Comparison of ENCODE assay signal across 1 cellular context in the genomic region with DNA sequence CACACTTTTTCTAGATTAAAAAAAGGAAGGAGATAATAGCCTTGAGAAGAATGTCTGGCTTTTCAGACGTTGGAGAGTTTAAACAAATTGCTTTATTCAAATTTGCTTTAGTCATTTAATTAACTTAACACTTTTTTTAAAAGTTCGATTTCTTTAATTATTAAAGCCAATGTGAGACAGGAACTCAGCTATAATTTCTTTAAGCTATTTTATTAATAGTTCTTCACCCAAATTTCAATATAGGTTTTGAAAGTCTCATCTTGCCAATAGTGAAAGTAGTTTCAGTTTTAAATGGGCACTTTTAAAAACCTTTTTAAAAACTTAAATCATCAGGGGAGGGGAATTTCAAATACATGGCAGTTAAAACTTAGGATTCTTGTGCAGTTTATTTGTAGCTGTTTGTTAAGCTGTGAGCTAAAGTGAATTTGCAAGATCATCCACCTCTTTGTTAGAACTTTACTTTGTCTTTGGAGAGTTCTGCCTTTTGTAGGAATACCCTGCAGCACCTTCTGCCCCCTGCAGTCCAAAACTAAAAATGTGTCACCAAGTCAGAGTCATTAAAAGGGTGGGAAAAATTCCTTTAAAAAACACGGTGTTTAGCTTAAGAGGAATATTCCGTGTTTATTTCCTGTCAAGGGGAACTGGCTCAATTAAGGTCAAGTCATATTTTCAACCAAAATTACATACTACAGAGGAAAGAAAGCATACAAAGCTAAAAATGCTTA.
TF ChIP-seq lines count a peak whose summit lies in the region.

No MANE protein-coding gene starts in this region.

TF ChIP-seq in IMR-90, 13 proteins besides CTCF, POLR2A, EP300 and RAD21:
- TF ChIP-seq MAZ (IDR thresholded peaks at IDR 0.05; ENCODE audit: borderline replicate concordance, low read depth, low read length) (no peak), SMC3 (IDR thresholded peaks at IDR 0.05; ENCODE audit: low read depth, low read length) (peak; percentile 33), NFE2L2 (IDR thresholded peaks at IDR 0.05; ENCODE audit: low read depth, low read length) (0 out of 2 replicates have a peak, but pooled peaks have one; percentile 12)
